Comparison of ENCODE assay signal across 34 cellular contexts in the genomic region with DNA sequence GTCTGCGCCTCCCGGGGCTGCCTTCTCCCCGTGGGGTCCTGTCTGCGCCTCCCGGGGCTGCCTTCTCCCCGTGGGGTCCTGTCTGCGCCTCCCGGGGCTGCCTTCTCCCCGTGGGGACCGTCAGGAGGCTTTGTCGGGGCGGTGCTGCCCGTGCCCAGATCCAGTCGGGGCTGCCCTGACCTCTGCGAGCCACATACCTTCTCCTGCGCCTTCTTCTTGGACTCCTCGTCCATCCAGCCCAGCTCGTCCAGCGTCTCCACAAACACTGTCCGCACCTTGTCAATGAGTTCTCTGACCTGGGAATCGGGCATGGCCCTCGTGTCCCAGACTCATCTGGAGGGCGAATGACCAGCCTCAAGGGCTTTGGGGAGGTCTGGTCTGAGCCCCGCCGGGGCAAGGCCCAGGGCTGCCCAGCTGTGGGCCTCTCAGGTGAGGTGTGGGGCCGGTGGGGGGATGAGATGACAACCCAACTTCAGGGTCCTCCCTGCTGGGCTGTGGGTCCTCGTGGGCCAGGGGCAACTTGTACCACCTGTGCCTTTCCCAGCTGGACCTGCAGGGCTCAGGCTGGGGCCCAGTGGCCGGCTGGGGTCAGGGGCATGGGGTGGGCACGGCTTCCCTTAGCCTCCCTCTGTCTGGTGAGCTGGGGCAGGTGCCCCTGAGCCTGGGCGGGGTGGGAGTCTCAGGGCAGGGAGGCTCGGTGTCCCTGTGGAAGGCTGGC. TPM values are rescaled to one million over a fixed set of nuclear protein-coding genes. Genes with fewer than 3 reads are reported as not detected.
DNase-seq lines count a peak whose midpoint lies in the region; ATAC-seq, FAIRE-seq and TF ChIP-seq lines count a peak whose summit lies in the region.
"Had no signal": no experiment of that assay in that cellular context is flagged by ENCODE, and none has a peak within 500 bp of the region (broad histone marks: within the 10 kb centered on the region; RNA-seq: fewer than 3 reads in every experiment).

No MANE protein-coding gene starts in this region.

- peak overlapping the region; percentile 51 for H3K27ac Mint-ChIP-seq in activated naive CD8-positive, alpha-beta T cell treated with anti-CD3 and anti-CD28 coated beads, Interleukin-2, amount 10 ng/mL, durations not matched to agents 7 days and 5 days
- no peak overlapping the region for H3K27ac Mint-ChIP-seq in activated naive CD8-positive, alpha-beta T cell treated with anti-CD3 and anti-CD28 coated beads for 36 hours
- no peak overlapping the region; a peak in 1 of 7 replicates for H3K27ac Mint-ChIP-seq in H9
- H3K27ac Mint-ChIP-seq: activated CD4-positive, alpha-beta T cell treated with anti-CD3 and anti-CD28 coated beads, Interleukin-2, amount 10 ng/mL, durations not matched to agents 7 days and 5 days; naive thymus-derived CD8-positive, alpha-beta T cell had no signal

- H2BK20ac ChIP-seq in H9 (ENCODE audit: low read depth, low read length, poor library complexity, severe bottlenecking): no peak overlapping the region

- no peaks in the 10 kb centered on the region for H3K9me3 Mint-ChIP-seq in activated naive CD8-positive, alpha-beta T cell treated with anti-CD3 and anti-CD28 coated beads, Interleukin-2, amount 10 ng/mL, durations not matched to agents 7 days and 5 days
- peaks cover 6% of the 10 kb centered on the region for H3K9me3 Mint-ChIP-seq in activated naive CD8-positive, alpha-beta T cell treated with anti-CD3 and anti-CD28 coated beads for 36 hours
- H3K9me3 Mint-ChIP-seq in H9: peaks cover 6 to 19% of the 10 kb centered on the region in 2 experiments; a peak in 4 of 5 replicates

- no peaks in the 10 kb centered on the region for H3K36me3 Mint-ChIP-seq in activated naive CD8-positive, alpha-beta T cell treated with anti-CD3 and anti-CD28 coated beads, Interleukin-2, amount 10 ng/mL, durations not matched to agents 7 days and 5 days
- no peaks in the 10 kb centered on the region for H3K36me3 Mint-ChIP-seq in activated naive CD8-positive, alpha-beta T cell treated with anti-CD3 and anti-CD28 coated beads for 36 hours
- H3K36me3 Mint-ChIP-seq in H9 (ENCODE audit: insufficient read depth in 1 of 3, low read depth in 3 of 3): peaks cover 2 to 8% (median 3%) of the 10 kb centered on the region in 3 experiments; a peak in 6 of 7 replicates
- H3K36me3 Mint-ChIP-seq: CD8-positive, alpha-beta memory T cell; naive thymus-derived CD8-positive, alpha-beta T cell had no signal

- TF ChIP-seq POLR2A in sigmoid colon (IDR thresholded peaks at IDR 0.05): no peak

- no peak for TF ChIP-seq EP300 in sigmoid colon (IDR thresholded peaks at IDR 0.05)

- H3K79me1 ChIP-seq in H9 (ENCODE audit: insufficient read depth, low read depth, low read length, poor library complexity, severe bottlenecking): no peaks in the 10 kb centered on the region

- no peak overlapping the region for H2AK5ac ChIP-seq in H9 (ENCODE audit: insufficient read length, low read length)

- no peak overlapping the region for H3K4ac ChIP-seq in H9 (ENCODE audit: low read depth, low read length)

- H3K23ac ChIP-seq in H9 (ENCODE audit: insufficient read length, low read depth, low read length): no peak overlapping the region

- no peak overlapping the region for H3K9ac ChIP-seq in H9 (ENCODE audit: extremely low read depth, insufficient read length, low read length)
- no peak overlapping the region for H3K9ac ChIP-seq in kidney (ENCODE audit: low read length in 2 of 2)

- no CpG with 5 or more reads among the region's 31 CpGs for WGBS in H9 (ENCODE audit: extremely low coverage, insufficient read length, low lambda C conversion rate)
- 86 to 90% methylated on average over 31 of the region's 31 CpGs for WGBS in sigmoid colon, 2 donors

- H2BK15ac ChIP-seq in H9 (ENCODE audit: low read depth, low read length): no peak overlapping the region

- DNase-seq in activated naive CD8-positive, alpha-beta T cell treated with anti-CD3 and anti-CD28 coated beads, Interleukin-2, amount 10 ng/mL, durations not matched to agents 7 days and 5 days: no peak
- DNase-seq in activated naive CD8-positive, alpha-beta T cell treated with anti-CD3 and anti-CD28 coated beads for 36 hours: no peak
- DNase-seq in H9 (peak; percentile 25), kidney (peak; percentile 64), sigmoid colon (peak; percentile 56), NCI-H146 (lab: John Stamatoyannopoulos, UW) (no peak)
- DNase-seq: activated CD4-positive, alpha-beta T cell treated with anti-CD3 and anti-CD28 coated beads, Interleukin-2, amount 10 ng/mL, durations not matched to agents 7 days and 5 days; AML-193; CD8-positive, alpha-beta memory T cell; dermis blood vessel endothelial cell; foreskin fibroblast; NCI-H1105; NCI-H2029; NCI-H2227 treated with DMSO at 0.1 percent for 48 hours; NCI-H526 treated with DMSO at 0.1 percent for 48 hours; SHP77 treated with DMSO at 0.1 percent for 48 hours; SW 1271; T-helper 9 cell; transverse colon had no signal

- H3K36me3 ChIP-seq in kidney (ENCODE audit: control insufficient read depth in 1 of 2, insufficient read depth in 2 of 2, low read length in 2 of 2) (no peaks in the 10 kb centered on the region), sigmoid colon (no peaks in the 10 kb centered on the region)
- H3K36me3 ChIP-seq: esophagus muscularis mucosa, lower lobe of right lung, pancreas, transverse colon had no signal

- H2BK120ac ChIP-seq in H9 (ENCODE audit: low read depth, low read length, poor library complexity, severe bottlenecking): no peak overlapping the region

- no peaks in the 10 kb centered on the region for H3K9me3 ChIP-seq in H9 (ENCODE audit: control insufficient read depth, low read depth, low read length)
- no peaks in the 10 kb centered on the region for H3K9me3 ChIP-seq in kidney (ENCODE audit: control insufficient read depth in 1 of 2, low read length in 2 of 2)
- H3K9me3 ChIP-seq in sigmoid colon: peaks cover 0 to 6% (median 2%) of the 10 kb centered on the region in 4 donors
- H3K9me3 ChIP-seq: lower lobe of right lung, pancreas, transverse colon had no signal

- H3K4me3 Mint-ChIP-seq in activated naive CD8-positive, alpha-beta T cell treated with anti-CD3 and anti-CD28 coated beads, Interleukin-2, amount 10 ng/mL, durations not matched to agents 7 days and 5 days: no peak overlapping the region
- no peak overlapping the region for H3K4me3 Mint-ChIP-seq in activated naive CD8-positive, alpha-beta T cell treated with anti-CD3 and anti-CD28 coated beads for 36 hours
- no peak overlapping the region for H3K4me3 Mint-ChIP-seq in H9
- H3K4me3 Mint-ChIP-seq: activated CD4-positive, alpha-beta T cell treated with anti-CD3 and anti-CD28 coated beads, Interleukin-2, amount 10 ng/mL, durations not matched to agents 7 days and 5 days; CD8-positive, alpha-beta memory T cell; central memory CD8-positive, alpha-beta T cell; naive thymus-derived CD8-positive, alpha-beta T cell had no signal

- no peak overlapping the region for H4K8ac ChIP-seq in H9 (replicated peaks; ENCODE audit: insufficient read length, low read depth, low read length)

- no peaks in the 10 kb centered on the region for H3K79me2 ChIP-seq in H9 (ENCODE audit: insufficient read depth, low read length)

- no peak for ATAC-seq in activated naive CD8-positive, alpha-beta T cell treated with anti-CD3 and anti-CD28 coated beads, Interleukin-2, amount 10 ng/mL, durations not matched to agents 7 days and 5 days (ENCODE audit: low read depth)
- ATAC-seq in HG03469 (IDR thresholded peaks at IDR 0.05; ENCODE audit: unreplicated experiment) (no peak), GM18867 (IDR thresholded peaks at IDR 0.05; ENCODE audit: unreplicated experiment) (no peak)
- ATAC-seq: naive thymus-derived CD8-positive, alpha-beta T cell; pancreas had no signal

- TF ChIP-seq CTCF in H9 (conservative IDR thresholded peaks at IDR 0.05): no peak
- TF ChIP-seq CTCF in kidney (IDR thresholded peaks at IDR 0.05; ENCODE audit: borderline replicate concordance, extremely low read depth, insufficient read depth): no peak
- no peak for TF ChIP-seq CTCF in sigmoid colon (IDR thresholded peaks at IDR 0.05)

- no peak overlapping the region for H3K4me3 ChIP-seq in kidney (ENCODE audit: low read length in 2 of 2)
- no peak overlapping the region for H3K4me3 ChIP-seq in sigmoid colon
- H3K4me3 ChIP-seq: esophagus muscularis mucosa, lower lobe of right lung, pancreas, transverse colon had no signal

- no peak for FAIRE-seq in kidney (lab: Jason Lieb, UNC)
- FAIRE-seq: endometrium, keratinocyte, pancreas had no signal

- no peaks in the 10 kb centered on the region for H4K20me1 ChIP-seq in H9 (ENCODE audit: control insufficient read depth, insufficient read depth, insufficient read length)

- no peak overlapping the region for H2BK5ac ChIP-seq in H9 (ENCODE audit: insufficient read length, low read length)

- H3K4me2 ChIP-seq in H9 (ENCODE audit: insufficient read depth, insufficient read length, low read length): no peak overlapping the region

- H3K27me3 ChIP-seq in H9 (ENCODE audit: insufficient read depth, low read length): no peaks in the 10 kb centered on the region
- H3K27me3 ChIP-seq in sigmoid colon: peaks cover 0 to 27% (median 19%) of the 10 kb centered on the region in 3 donors
- H3K27me3 ChIP-seq: pancreas, transverse colon had no signal

- H3K14ac ChIP-seq in H9 (ENCODE audit: insufficient read depth, low read length): no peak overlapping the region

- intact Hi-C loops in kidney (cut with DNase I): no loop called here
- intact Hi-C loops in sigmoid colon (cut with DNase I): no loop called here

- H3K56ac ChIP-seq in H9 (ENCODE audit: insufficient read length, low read depth, low read length): no peak overlapping the region

- H3K4me1 Mint-ChIP-seq in activated naive CD8-positive, alpha-beta T cell treated with anti-CD3 and anti-CD28 coated beads, Interleukin-2, amount 10 ng/mL, durations not matched to agents 7 days and 5 days: peaks cover 3% of the 10 kb centered on the region
- H3K4me1 Mint-ChIP-seq in activated naive CD8-positive, alpha-beta T cell treated with anti-CD3 and anti-CD28 coated beads for 36 hours: no peaks in the 10 kb centered on the region
- H3K4me1 Mint-ChIP-seq in H9: no peaks in the 10 kb centered on the region
- H3K4me1 Mint-ChIP-seq: central memory CD8-positive, alpha-beta T cell had no signal

- H3K4me1 ChIP-seq in H9 (ENCODE audit: insufficient read depth, low read length): no peaks in the 10 kb centered on the region
- H3K4me1 ChIP-seq in kidney (ENCODE audit: control insufficient read depth in 1 of 2, insufficient read depth in 1 of 2, low read depth in 1 of 2, low read length in 2 of 2): peaks cover 0 to 4% of the 10 kb centered on the region in 2 donors
- H3K4me1 ChIP-seq in sigmoid colon: no peaks in the 10 kb centered on the region
- H3K4me1 ChIP-seq: pancreas had no signal

- H3K23me2 ChIP-seq in H9 (ENCODE audit: insufficient read length, low read depth, low read length, poor library complexity, severe bottlenecking): no peaks in the 10 kb centered on the region

- H3K18ac ChIP-seq in H9 (ENCODE audit: insufficient read length, low read depth, low read length): no peak overlapping the region

- H2BK12ac ChIP-seq in H9 (ENCODE audit: insufficient read length, low read depth, low read length): no peak overlapping the region

- POLR2A ChIA-PET in activated naive CD8-positive, alpha-beta T cell treated with anti-CD3 and anti-CD28 coated beads, Interleukin-2, amount 10 ng/mL, durations not matched to agents 7 days and 5 days (lab: Charles Lee): interaction anchor here (1.6 kb wide), 1 partner anchor 8 kb away, joined by 3 read pairs; no protein-coding TSS in a partner anchor

- no peak overlapping the region for H3K27ac ChIP-seq in H9 (ENCODE audit: insufficient read length, low read depth, low read length)
- no peak overlapping the region for H3K27ac ChIP-seq in kidney (ENCODE audit: low read depth in 2 of 2, low read length in 2 of 2)
- no peak overlapping the region for H3K27ac ChIP-seq in sigmoid colon
- H3K27ac ChIP-seq: esophagus muscularis mucosa, lower lobe of right lung, pancreas, transverse colon, VCaP had no signal

- no peaks in the 10 kb centered on the region for H3K27me3 Mint-ChIP-seq in activated naive CD8-positive, alpha-beta T cell treated with anti-CD3 and anti-CD28 coated beads, Interleukin-2, amount 10 ng/mL, durations not matched to agents 7 days and 5 days
- H3K27me3 Mint-ChIP-seq in activated naive CD8-positive, alpha-beta T cell treated with anti-CD3 and anti-CD28 coated beads for 36 hours: no peaks in the 10 kb centered on the region
- peaks cover 9% of the 10 kb centered on the region for H3K27me3 Mint-ChIP-seq in H9 (ENCODE audit: low read depth)

- no peak overlapping the region for H2AFZ ChIP-seq in H9 (ENCODE audit: low read length)

- H4K91ac ChIP-seq in H9 (ENCODE audit: insufficient read length, low read depth, low read length): no peak overlapping the region

- H3T11ph ChIP-seq in H9 (ENCODE audit: low read length): no peak overlapping the region

- no peak overlapping the region for H4K5ac ChIP-seq in H9 (ENCODE audit: insufficient read length, low read depth, low read length)

RNA-seq across cellular contexts. Expression of a gene that starts 9.4 kb away (rescaled TPM):
- 10 to 100 TPM; 37.3 to 37.6 TPM for total RNA-seq in activated naive CD8-positive, alpha-beta T cell treated with anti-CD3 and anti-CD28 coated beads, Interleukin-2, amount 10 ng/mL, durations not matched to agents 7 days and 5 days
- 10 to 100 TPM; 42.2 to 43.2 TPM for total RNA-seq in activated naive CD8-positive, alpha-beta T cell treated with anti-CD3 and anti-CD28 coated beads for 36 hours
- total RNA-seq in H9 (2021) (40.7 and 49.6 TPM in 2 replicates), kidney (39.5 TPM), sigmoid colon (10 to 100 TPM in 3 of 4 donors, 1 to 10 TPM in 1; 8.6 to 18.2 (median 15.3) TPM)
- polyA plus RNA-seq in kidney (ENCODE audit: insufficient read depth, low read depth, low replicate concordance) (25.6 TPM), sigmoid colon (10 to 100 TPM; 28.2 to 53.2 (median 42.1) TPM)

RNA-seq across cellular contexts. Expression of a gene that starts 36.8 kb away (rescaled TPM):
- total RNA-seq in activated naive CD8-positive, alpha-beta T cell treated with anti-CD3 and anti-CD28 coated beads, Interleukin-2, amount 10 ng/mL, durations not matched to agents 7 days and 5 days: 1 to 10 TPM; 3.0 to 4.1 TPM
- total RNA-seq in activated naive CD8-positive, alpha-beta T cell treated with anti-CD3 and anti-CD28 coated beads for 36 hours: 1 to 10 TPM; 1.5 to 1.6 TPM
- total RNA-seq in H9 (2021) (0.42 and 0.59 TPM in 2 replicates), kidney (4.0 TPM), sigmoid colon (1 to 10 TPM in 2 of 4 donors, under 1 TPM in 1, not detected in 1; 0.66 to 3.4 (median 2.9) TPM)
- polyA plus RNA-seq in kidney (ENCODE audit: insufficient read depth, low read depth, low replicate concordance) (8.5 TPM), sigmoid colon (10 to 100 TPM in 2 of 3 donors, 1 to 10 TPM in 1; 5.0 to 37.2 (median 14.8) TPM)
- total RNA-seq: A673, Daoy, H4, HT1080, M059J had no signal
- polyA plus RNA-seq: keratinocyte had no signal

RNA-seq across cellular contexts. Expression of a gene that starts 39.8 kb away (rescaled TPM):
- total RNA-seq in activated naive CD8-positive, alpha-beta T cell treated with anti-CD3 and anti-CD28 coated beads, Interleukin-2, amount 10 ng/mL, durations not matched to agents 7 days and 5 days: 100 to 1,000 TPM; 131 to 134 TPM
- total RNA-seq in activated naive CD8-positive, alpha-beta T cell treated with anti-CD3 and anti-CD28 coated beads for 36 hours: 100 to 1,000 TPM in 1 of 2 experiments, 10 to 100 TPM in 1; 99.6 to 104 TPM
- total RNA-seq in H9 (2021): 0.29 and 0.57 TPM in 2 replicates
- total RNA-seq in kidney: 95.0 TPM
- 99.1 TPM for polyA plus RNA-seq in kidney (ENCODE audit: insufficient read depth, low read depth, low replicate concordance)
- 10 to 100 TPM; 37.5 to 73.4 (median 60.4) TPM for total RNA-seq in sigmoid colon
- 100 to 1,000 TPM in 1 of 3 donors, 10 to 100 TPM in 2; 53.5 to 185 (median 64.7) TPM for polyA plus RNA-seq in sigmoid colon

Comparison
In these comparisons a context has a peak if more than half of its experiments do, and no peak if none do; other contexts are left out.
1. DNase-seq: peak in H9 (single experiment), kidney (single experiment) and sigmoid colon (single experiment); none in activated naive CD8-positive, alpha-beta T cell treated with anti-CD3 and anti-CD28 coated beads, Interleukin-2, amount 10 ng/mL, durations not matched to agents 7 days and 5 days (single experiment), activated naive CD8-positive, alpha-beta T cell treated with anti-CD3 and anti-CD28 coated beads for 36 hours (single experiment) and NCI-H146 (single experiment).
2. RNA of a gene that starts 39.8 kb away (total RNA-seq): 131 to 134 TPM in activated naive CD8-positive, alpha-beta T cell treated with anti-CD3 and anti-CD28 coated beads, Interleukin-2, amount 10 ng/mL, durations not matched to agents 7 days and 5 days, 99.6 to 104 TPM in activated naive CD8-positive, alpha-beta T cell treated with anti-CD3 and anti-CD28 coated beads for 36 hours, 95.0 TPM in kidney (single experiment) and 37.5 to 73.4 TPM in sigmoid colon; 0.29 to 0.57 TPM in H9; every median in the first group is over 10 times any median in the second.